Comparison of ENCODE assay signal across 2 cellular contexts in genomic region chr12:32293808-32294419, GRCh38.
TF ChIP-seq lines count a peak whose summit lies in the region.

No MANE protein-coding gene starts in this region.

TF ChIP-seq in SK-N-SH, 30 proteins besides CTCF, POLR2A, EP300 and RAD21 (continued from another document):
- TF ChIP-seq REST (IDR thresholded peaks at IDR 0.05; ENCODE audit: low read depth, low read length) (no peak), USF1 (IDR thresholded peaks at IDR 0.05; ENCODE audit: borderline replicate concordance, low read depth) (no peak), SMC3 (IDR thresholded peaks at IDR 0.05; ENCODE audit: low read depth, low read length) (no peak), CHD2 (IDR thresholded peaks at IDR 0.05; ENCODE audit: low read length, partially characterized antibody) (no peak), ZBTB33 (IDR thresholded peaks at IDR 0.05; ENCODE audit: borderline replicate concordance, low read depth) (no peak), IRF3 (IDR thresholded peaks at IDR 0.05; ENCODE audit: low read depth, low read length) (no peak), FOXM1 (IDR thresholded peaks at IDR 0.05; ENCODE audit: low read depth) (no peak), POLR2AphosphoS5 (IDR thresholded peaks at IDR 0.05; ENCODE audit: low read depth, low read length) (no peak), RCOR1 (IDR thresholded peaks at IDR 0.05; ENCODE audit: low read length) (no peak)

TF ChIP-seq in SK-N-SH treated with all-trans-retinoic acid at 6 μM for 48 hours, 23 proteins besides CTCF, POLR2A, EP300 and RAD21 (continued from another document):
- TF ChIP-seq, protein P1, sequence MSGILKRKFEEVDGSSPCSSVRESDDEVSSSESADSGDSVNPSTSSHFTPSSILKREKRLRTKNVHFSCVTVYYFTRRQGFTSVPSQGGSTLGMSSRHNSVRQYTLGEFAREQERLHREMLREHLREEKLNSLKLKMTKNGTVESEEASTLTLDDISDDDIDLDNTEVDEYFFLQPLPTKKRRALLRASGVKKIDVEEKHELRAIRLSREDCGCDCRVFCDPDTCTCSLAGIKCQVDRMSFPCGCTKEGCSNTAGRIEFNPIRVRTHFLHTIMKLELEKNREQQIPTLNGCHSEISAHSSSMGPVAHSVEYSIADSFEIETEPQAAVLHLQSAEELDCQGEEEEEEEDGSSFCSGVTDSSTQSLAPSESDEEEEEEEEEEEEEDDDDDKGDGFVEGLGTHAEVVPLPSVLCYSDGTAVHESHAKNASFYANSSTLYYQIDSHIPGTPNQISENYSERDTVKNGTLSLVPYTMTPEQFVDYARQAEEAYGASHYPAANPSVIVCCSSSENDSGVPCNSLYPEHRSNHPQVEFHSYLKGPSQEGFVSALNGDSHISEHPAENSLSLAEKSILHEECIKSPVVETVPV (CRISPR knock-in tag; IDR thresholded peaks at IDR 0.05): no peak
- no peak for TF ChIP-seq ZNF70 (CRISPR knock-in tag; IDR thresholded peaks at IDR 0.05)
- no peak for TF ChIP-seq RARB (CRISPR knock-in tag; IDR thresholded peaks at IDR 0.05)
- TF ChIP-seq BACH2 (CRISPR knock-in tag; IDR thresholded peaks at IDR 0.05; ENCODE audit: borderline replicate concordance): no peak
- no peak for TF ChIP-seq ZNF8 (CRISPR knock-in tag; IDR thresholded peaks at IDR 0.05)
- no peak for TF ChIP-seq ARNTL (CRISPR knock-in tag; IDR thresholded peaks at IDR 0.05; ENCODE audit: borderline replicate concordance, low read depth)
- no peak for TF ChIP-seq ZFP30 (CRISPR knock-in tag; IDR thresholded peaks at IDR 0.05)
- TF ChIP-seq ZC3H10 (CRISPR knock-in tag; IDR thresholded peaks at IDR 0.05): no peak
TF ChIP-seq in SK-N-SH treated with all-trans-retinoic acid at 6 μM for 48 hours: peak in this region for 0.
